In the genomic region with DNA sequence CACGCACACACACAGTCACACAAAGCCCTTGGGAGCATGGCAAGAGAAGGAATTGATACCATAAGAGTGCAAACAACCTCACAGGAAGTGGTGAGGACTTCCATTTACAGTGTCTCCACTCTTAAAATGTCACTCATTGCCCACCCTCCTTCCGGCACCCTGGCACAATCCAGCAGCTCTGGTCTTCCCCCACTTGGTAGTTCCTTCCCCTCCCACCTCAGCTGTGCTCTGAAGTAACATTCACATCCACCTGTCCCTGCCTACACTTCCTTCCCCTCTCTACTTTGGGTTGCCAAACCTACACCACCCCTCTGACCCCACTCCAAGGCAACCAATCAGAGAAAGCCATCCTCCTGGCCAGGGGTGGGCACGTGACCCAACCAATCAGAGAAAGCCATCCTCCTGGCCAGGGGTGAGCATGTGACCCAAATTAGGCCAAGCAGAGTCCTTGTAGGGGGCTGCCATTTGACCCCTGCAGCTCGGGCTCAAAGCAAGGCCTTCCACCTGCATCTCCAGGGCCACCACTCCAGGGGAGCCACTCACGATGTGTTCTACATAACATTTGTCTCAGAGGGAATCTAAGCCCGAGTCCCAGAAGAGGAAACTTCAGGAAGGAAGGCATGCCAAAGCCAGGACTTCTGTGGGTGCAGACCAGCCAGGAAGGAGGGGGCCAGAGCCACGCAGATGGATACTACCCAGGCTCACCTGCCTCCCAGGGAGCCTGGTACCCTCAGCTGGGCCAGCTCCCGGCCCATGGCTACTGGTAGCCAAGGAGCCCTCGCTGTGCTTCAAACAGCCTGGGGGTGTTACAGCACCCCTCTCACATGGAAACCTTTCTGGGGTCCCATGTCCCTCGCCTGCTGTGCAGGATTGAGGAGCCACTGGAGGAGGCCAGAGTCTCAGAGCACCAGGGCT, we compare ENCODE assay signal across 20 cellular contexts. TPM values are rescaled to one million over a fixed set of nuclear protein-coding genes. Genes with fewer than 3 reads are reported as not detected.
DNase-seq lines count a peak whose midpoint lies in the region; ATAC-seq and TF ChIP-seq lines count a peak whose summit lies in the region.
"Had no signal": no experiment of that assay in that cellular context is flagged by ENCODE, and none has a peak within 500 bp of the region (broad histone marks: within the 10 kb centered on the region; RNA-seq: fewer than 3 reads in every experiment).

No MANE protein-coding gene starts in this region.

- peak; percentile 26 for DNase-seq in activated CD8-positive, alpha-beta memory T cell treated with anti-CD3 and anti-CD28 coated beads for 24 hours
- DNase-seq in activated CD8-positive, alpha-beta memory T cell treated with anti-CD3 and anti-CD28 coated beads, Interleukin-2, amount 50 U/mL, for 4 hours = no peak
- peak; percentile 30 for DNase-seq in RWPE2 (ENCODE audit: low spot score)
- peak; percentile 38 for DNase-seq in endodermal cell
- DNase-seq in stimulated activated naive CD8-positive, alpha-beta T cell treated with anti-CD3 and anti-CD28 coated beads, Interleukin-15, Interleukin-2, amounts not matched to agents 100 U/mL and 50 U/mL, for 24 hours = no peak
- no peak for DNase-seq in HUDEP-2 (lab: John Stamatoyannopoulos, UW; ENCODE audit: unreplicated experiment in 76 of 76)
- DNase-seq in thyroid gland = no peak
- DNase-seq in upper lobe of left lung = no peak
- DNase-seq: BE2C, NCI-H2081, NCI-H446, occipital lobe, testis had no signal

- intact Hi-C loops in thyroid gland (cut with DNase I) = no loop called here

- H3K27ac Mint-ChIP-seq in endodermal cell = no peak overlapping the region
- H3K27ac Mint-ChIP-seq: dendritic cell treated with granulocyte-macrophage colony-stimulating factor and Interleukin-4, amounts not matched to agents 40 ng/mL and 50 ng/mL, for 4 days; T-helper 2 cell treated with Interferon-gamma antibody and Interleukin-4, amounts not matched to agents 5 μg/mL and 100 μg/mL, for 36 hours had no signal

- no peaks in the 10 kb centered on the region for H3K27me3 ChIP-seq in RWPE2 (ENCODE audit: insufficient read depth, poor library complexity, severe bottlenecking)
- H3K27me3 ChIP-seq in endodermal cell (ENCODE audit: control insufficient read depth, insufficient read depth, low read length, poor library complexity, severe bottlenecking) = peaks cover 22% of the 10 kb centered on the region
- no peaks in the 10 kb centered on the region for H3K27me3 ChIP-seq in thyroid gland
- no peaks in the 10 kb centered on the region for H3K27me3 ChIP-seq in upper lobe of left lung
- H3K27me3 ChIP-seq: BE2C, breast epithelium, right atrium auricular region, testis had no signal

- H3K9me3 Mint-ChIP-seq in endodermal cell = no peaks in the 10 kb centered on the region
- H3K9me3 Mint-ChIP-seq: dendritic cell treated with granulocyte-macrophage colony-stimulating factor and Interleukin-4, amounts not matched to agents 40 ng/mL and 50 ng/mL, for 4 days; T-helper 2 cell treated with Interferon-gamma antibody and Interleukin-4, amounts not matched to agents 5 μg/mL and 100 μg/mL, for 36 hours had no signal

- H3K4me1 ChIP-seq in RWPE2 (ENCODE audit: insufficient read depth, poor library complexity, severe bottlenecking) = peaks cover 9% of the 10 kb centered on the region
- H3K4me1 ChIP-seq in endodermal cell (ENCODE audit: control insufficient read depth, insufficient read depth, low read length) = no peaks in the 10 kb centered on the region
- H3K4me1 ChIP-seq in thyroid gland = peaks cover 7 to 10% of the 10 kb centered on the region in 2 donors
- no peaks in the 10 kb centered on the region for H3K4me1 ChIP-seq in upper lobe of left lung
- H3K4me1 ChIP-seq: A549, BE2C, breast epithelium, right atrium auricular region had no signal

- no peak; the same call in 2 of the 3 replicates for ATAC-seq in RWPE2 (ENCODE audit: low read depth)
- ATAC-seq in stimulated activated naive CD8-positive, alpha-beta T cell treated with anti-CD3 and anti-CD28 coated beads, Interleukin-15, Interleukin-2, amounts not matched to agents 100 U/mL and 50 U/mL, for 24 hours = peak; percentile 19
- ATAC-seq in upper lobe of left lung (ENCODE audit: low FRiP score in 2 of 2) = no peak
- ATAC-seq: activated CD4-positive, CD25-positive, alpha-beta regulatory T cell treated with anti-CD3 and anti-CD28 coated beads, Interleukin-2, amount 50 U/mL, for 24 hours had no signal

- H3K4me3 ChIP-seq in RWPE2 (ENCODE audit: severe bottlenecking) (no peak overlapping the region), endodermal cell (ENCODE audit: low read length) (no peak overlapping the region), thyroid gland (replicated peaks in 1 of 3) (no peak overlapping the region), upper lobe of left lung (no peak overlapping the region)
- H3K4me3 ChIP-seq: A549, breast epithelium, right atrium auricular region, SK-N-MC, testis had no signal

- peaks cover 4% of the 10 kb centered on the region for H3K4me1 Mint-ChIP-seq in endodermal cell

- no peak overlapping the region for H3K9ac ChIP-seq in endodermal cell (ENCODE audit: extremely low read depth, low read length, poor library complexity, severe bottlenecking)

- H3K9me3 ChIP-seq in RWPE2 (ENCODE audit: severe bottlenecking) (no peaks in the 10 kb centered on the region), endodermal cell (ENCODE audit: control insufficient read depth, low read length) (no peaks in the 10 kb centered on the region), thyroid gland (no peaks in the 10 kb centered on the region), upper lobe of left lung (no peaks in the 10 kb centered on the region)
- H3K9me3 ChIP-seq: BE2C, breast epithelium, right atrium auricular region, testis had no signal

- TF ChIP-seq CTCF in RWPE2 (IDR thresholded peaks at IDR 0.05; ENCODE audit: poor library complexity, severe bottlenecking) (no peak), endodermal cell (conservative IDR thresholded peaks at IDR 0.05) (no peak), thyroid gland (IDR thresholded peaks at IDR 0.05) (no peak), upper lobe of left lung (IDR thresholded peaks at IDR 0.05) (no peak)

- H3K27ac ChIP-seq in RWPE2 (ENCODE audit: poor library complexity, severe bottlenecking) = no peak overlapping the region
- H3K27ac ChIP-seq in endodermal cell (ENCODE audit: low read depth, low read length) = no peak overlapping the region
- H3K27ac ChIP-seq in thyroid gland = no peak overlapping the region
- no peak overlapping the region for H3K27ac ChIP-seq in upper lobe of left lung
- H3K27ac ChIP-seq: A549, breast epithelium, right atrium auricular region, SK-N-MC, testis had no signal

- 89 to 100% methylated on average over 5 to 10 of the region's 10 CpGs for WGBS in endodermal cell (ENCODE audit: insufficient coverage in 1 of 2, insufficient read length in 1 of 2), 2 experiments
- WGBS in thyroid gland, 2 donors = 93 to 94% methylated on average over 5 to 8 of the region's 10 CpGs
- 83 to 90% methylated on average over 7 to 10 of the region's 10 CpGs for WGBS in upper lobe of left lung, 2 donors

- no peak overlapping the region for H3K4me3 Mint-ChIP-seq in endodermal cell
- H3K4me3 Mint-ChIP-seq: dendritic cell treated with granulocyte-macrophage colony-stimulating factor and Interleukin-4, amounts not matched to agents 40 ng/mL and 50 ng/mL, for 4 days; T-helper 2 cell treated with Interferon-gamma antibody and Interleukin-4, amounts not matched to agents 5 μg/mL and 100 μg/mL, for 36 hours had no signal

- H3K27me3 Mint-ChIP-seq in endodermal cell (ENCODE audit: insufficient read depth) = peaks cover 19% of the 10 kb centered on the region

- no peaks in the 10 kb centered on the region for H3K36me3 ChIP-seq in RWPE2 (ENCODE audit: low read depth)
- no peaks in the 10 kb centered on the region for H3K36me3 ChIP-seq in endodermal cell (ENCODE audit: control insufficient read depth, insufficient read depth, low read length)
- no peaks in the 10 kb centered on the region for H3K36me3 ChIP-seq in thyroid gland
- H3K36me3 ChIP-seq in upper lobe of left lung = no peaks in the 10 kb centered on the region
- H3K36me3 ChIP-seq: BE2C, breast epithelium, right atrium auricular region had no signal

- H3K36me3 Mint-ChIP-seq in endodermal cell (ENCODE audit: low read depth) = no peaks in the 10 kb centered on the region

- TF ChIP-seq EP300 in upper lobe of left lung (IDR thresholded peaks at IDR 0.05) = no peak

- no peak for TF ChIP-seq POLR2A in thyroid gland (IDR thresholded peaks at IDR 0.05)
- TF ChIP-seq POLR2A in upper lobe of left lung (IDR thresholded peaks at IDR 0.05) = no peak

RNA-seq across cellular contexts. Expression of gene CYP26B1, which starts 21.2 kb away (rescaled TPM):
- under 1 TPM; 0.09 to 0.91 TPM for total RNA-seq in endodermal cell
- polyA plus RNA-seq in endodermal cell (2013, experiment 1 of 2) = 8.0 TPM
- 7.7 TPM for polyA plus RNA-seq in endodermal cell (2013, experiment 2 of 2)
- 10 to 100 TPM; 11.8 to 24.2 (median 16.3) TPM for total RNA-seq in thyroid gland
- 1 to 10 TPM in 4 of 6 donors, under 1 TPM in 1, not detected in 1; 0.89 to 4.8 (median 4.5) TPM for total RNA-seq in upper lobe of left lung

Comparison
In these comparisons a context has a peak if more than half of its experiments do, and no peak if none do; other contexts are left out.
1. DNase-seq: peak in activated CD8-positive, alpha-beta memory T cell treated with anti-CD3 and anti-CD28 coated beads for 24 hours (single experiment), RWPE2 (single experiment) and endodermal cell (single experiment); none in activated CD8-positive, alpha-beta memory T cell treated with anti-CD3 and anti-CD28 coated beads, Interleukin-2, amount 50 U/mL, for 4 hours (single experiment), stimulated activated naive CD8-positive, alpha-beta T cell treated with anti-CD3 and anti-CD28 coated beads, Interleukin-15, Interleukin-2, amounts not matched to agents 100 U/mL and 50 U/mL, for 24 hours (single experiment), HUDEP-2 (0 of 76), thyroid gland (0 of 2) and upper lobe of left lung (0 of 2).